Comparison of ENCODE assay signal across 21 cellular contexts in genomic region chr1:224087358-224087757, GRCh38. TPM values are rescaled to one million over a fixed set of nuclear protein-coding genes. Genes with fewer than 3 reads are reported as not detected.
DNase-seq lines count a peak whose midpoint lies in the region; ATAC-seq and FAIRE-seq lines count a peak whose summit lies in the region.
"Had no signal": no experiment of that assay in that cellular context is flagged by ENCODE, and none has a peak within 500 bp of the region (broad histone marks: within the 10 kb centered on the region; RNA-seq: fewer than 3 reads in every experiment).

No MANE protein-coding gene starts in this region.

- no peaks in the 10 kb centered on the region for H3K4me1 ChIP-seq in small intestine (ENCODE audit: control insufficient read depth in 2 of 2, insufficient read depth in 1 of 2, low read depth in 1 of 2, low read length in 1 of 2)

- WGBS in small intestine, 3 donors: 16 to 40% (median 31%) methylated on average over 2 of the region's 2 CpGs

- no peak for ATAC-seq in HG02678 (IDR thresholded peaks at IDR 0.05; ENCODE audit: unreplicated experiment)

- H3K27ac ChIP-seq in small intestine (ENCODE audit: low read depth in 1 of 2, low read length in 1 of 2): no peak overlapping the region
- H3K27ac ChIP-seq: HL-60 had no signal

- FAIRE-seq in small intestine (lab: Jason Lieb, UNC): no peak
- FAIRE-seq: HTR-8/SVneo had no signal

- H3K36me3 ChIP-seq in small intestine (ENCODE audit: control insufficient read depth in 2 of 2, insufficient read depth in 2 of 2, low read length in 2 of 2): no peaks in the 10 kb centered on the region

- DNase-seq in NCI-H526 (lab: John Stamatoyannopoulos, UW) (peak; percentile 1 to 9), NCI-H526 treated with DMSO at 0.1 percent for 48 hours (lab: John Stamatoyannopoulos, UW) (no peak), NCI-H2227 (lab: John Stamatoyannopoulos, UW; ENCODE audit: unreplicated experiment) (peak; percentile 20), dermis microvascular lymphatic vessel endothelial cell (ENCODE audit: low read depth in 2 of 2) (peak; percentile 59 to 65), small intestine (no peak), NCI-H82 treated with DMSO at 0.1 percent for 48 hours (lab: John Stamatoyannopoulos, UW; ENCODE audit: unreplicated experiment) (no peak), cardiac septum (ENCODE audit: low spot score) (no peak)
- DNase-seq: 8988T, COR-L47, GDM1, H9, Karpas-422, NCI-H1105, NCI-H2081 treated with DMSO at 0.1 percent for 48 hours, NCI-H446 treated with DMSO at 0.1 percent for 48 hours, NCI-H748 treated with DMSO at 0.1 percent for 48 hours, OCI-M1, SHP77 had no signal

- no peaks in the 10 kb centered on the region for H3K9me3 ChIP-seq in small intestine (ENCODE audit: control insufficient read depth, low read depth)

- intact Hi-C loops in cardiac septum (cut with DNase I): no loop called here

- no peaks in the 10 kb centered on the region for H3K27me3 ChIP-seq in small intestine (ENCODE audit: control insufficient read depth in 2 of 2, insufficient read depth in 2 of 2, low read length in 2 of 2)

- H3K4me3 ChIP-seq in small intestine (ENCODE audit: low read depth in 1 of 2, low read length in 2 of 2): no peak overlapping the region

RNA-seq across cellular contexts. Expression of gene FBXO28, which starts 26.6 kb away (rescaled TPM):
- total RNA-seq in dermis microvascular lymphatic vessel endothelial cell (65.7 and 92.0 TPM in 2 replicates), cardiac septum (23.9 TPM)
- polyA plus RNA-seq in small intestine: 1 to 10 TPM; 7.8 to 9.9 (median 8.9) TPM

Comparison
In these comparisons a context has a peak if more than half of its experiments do, and no peak if none do; other contexts are left out.
1. DNase-seq: peak in NCI-H526 (2 of 2), NCI-H2227 (single experiment) and dermis microvascular lymphatic vessel endothelial cell (2 of 2); none in NCI-H526 treated with DMSO at 0.1 percent for 48 hours (single experiment), small intestine (single experiment), NCI-H82 treated with DMSO at 0.1 percent for 48 hours (single experiment) and cardiac septum (single experiment).